21 cellular contexts compared by ENCODE assay signal in the genomic region with DNA sequence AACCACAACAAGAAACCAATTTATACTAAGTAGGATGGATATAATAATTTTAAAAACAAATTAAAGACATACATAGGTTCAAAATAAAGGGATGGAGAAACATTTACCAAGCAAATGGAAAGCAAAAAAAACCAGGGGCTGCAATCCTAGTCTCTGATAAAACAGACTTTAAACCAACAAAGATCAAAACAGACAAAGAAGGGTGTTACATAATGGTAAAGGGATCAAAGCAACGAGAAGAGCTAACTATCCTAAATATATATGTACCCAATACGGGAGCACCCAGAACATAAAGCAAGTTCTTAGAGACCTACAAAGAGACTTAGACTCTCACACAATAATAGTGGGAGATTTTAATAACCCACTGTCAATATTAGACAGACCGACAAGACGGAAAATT.
"Had no signal": no experiment of that assay in that cellular context is flagged by ENCODE, and none has a peak within 500 bp of the region (broad histone marks: within the 10 kb centered on the region; RNA-seq: fewer than 3 reads in every experiment).

No MANE protein-coding gene starts in this region.

- H3K27me3 Mint-ChIP-seq: brain; dendritic cell treated with granulocyte-macrophage colony-stimulating factor and Interleukin-4, amounts not matched to agents 40 ng/mL and 50 ng/mL, for 4 days had no signal

- H3K4me1 Mint-ChIP-seq: brain, nephron progenitor cell had no signal

- DNase-seq: activated CD4-positive, alpha-beta T cell treated with anti-CD3 and anti-CD28 coated beads for 4 hours; activated CD4-positive, alpha-beta T cell treated with anti-CD3 and anti-CD28 coated beads, Interleukin-2, amount 50 U/mL, for 48 hours; activated CD4-positive, CD25-positive, alpha-beta regulatory T cell; activated naive CD4-positive, alpha-beta T cell treated with Interleukin-2 at 50 U/mL for 16 hours; anterior cingulate cortex; effector CD4-positive, alpha-beta T cell; erythroblast; lower lobe of right lung; nephron progenitor cell; pancreas; psoas muscle; stimulated activated CD4-positive, alpha-beta T cell treated with anti-CD3 and anti-CD28 coated beads, Interleukin-12 subunit alpha, Interleukin-12 subunit beta, amount 100 ng/mL, for 4 hours; stimulated activated CD4-positive, alpha-beta T cell treated with anti-CD3 and anti-CD28 coated beads, Interleukin-4, amount 100 ng/mL, for 4 hours; stomach; T1000 had no signal

- H3K9me3 ChIP-seq: lower lobe of right lung, pancreas, right atrium auricular region, suprapubic skin, tibial nerve had no signal

- H3K27ac Mint-ChIP-seq: brain; dendritic cell treated with granulocyte-macrophage colony-stimulating factor and Interleukin-4, amounts not matched to agents 40 ng/mL and 50 ng/mL, for 4 days; nephron progenitor cell had no signal

- H3K9me3 Mint-ChIP-seq: dendritic cell treated with granulocyte-macrophage colony-stimulating factor and Interleukin-4, amounts not matched to agents 40 ng/mL and 50 ng/mL, for 4 days had no signal

- ATAC-seq: left lobe of liver, lower lobe of right lung, pancreas, psoas muscle had no signal

- H3K4me3 Mint-ChIP-seq: brain; dendritic cell treated with granulocyte-macrophage colony-stimulating factor and Interleukin-4, amounts not matched to agents 40 ng/mL and 50 ng/mL, for 4 days; nephron progenitor cell had no signal
